In the genomic region with DNA sequence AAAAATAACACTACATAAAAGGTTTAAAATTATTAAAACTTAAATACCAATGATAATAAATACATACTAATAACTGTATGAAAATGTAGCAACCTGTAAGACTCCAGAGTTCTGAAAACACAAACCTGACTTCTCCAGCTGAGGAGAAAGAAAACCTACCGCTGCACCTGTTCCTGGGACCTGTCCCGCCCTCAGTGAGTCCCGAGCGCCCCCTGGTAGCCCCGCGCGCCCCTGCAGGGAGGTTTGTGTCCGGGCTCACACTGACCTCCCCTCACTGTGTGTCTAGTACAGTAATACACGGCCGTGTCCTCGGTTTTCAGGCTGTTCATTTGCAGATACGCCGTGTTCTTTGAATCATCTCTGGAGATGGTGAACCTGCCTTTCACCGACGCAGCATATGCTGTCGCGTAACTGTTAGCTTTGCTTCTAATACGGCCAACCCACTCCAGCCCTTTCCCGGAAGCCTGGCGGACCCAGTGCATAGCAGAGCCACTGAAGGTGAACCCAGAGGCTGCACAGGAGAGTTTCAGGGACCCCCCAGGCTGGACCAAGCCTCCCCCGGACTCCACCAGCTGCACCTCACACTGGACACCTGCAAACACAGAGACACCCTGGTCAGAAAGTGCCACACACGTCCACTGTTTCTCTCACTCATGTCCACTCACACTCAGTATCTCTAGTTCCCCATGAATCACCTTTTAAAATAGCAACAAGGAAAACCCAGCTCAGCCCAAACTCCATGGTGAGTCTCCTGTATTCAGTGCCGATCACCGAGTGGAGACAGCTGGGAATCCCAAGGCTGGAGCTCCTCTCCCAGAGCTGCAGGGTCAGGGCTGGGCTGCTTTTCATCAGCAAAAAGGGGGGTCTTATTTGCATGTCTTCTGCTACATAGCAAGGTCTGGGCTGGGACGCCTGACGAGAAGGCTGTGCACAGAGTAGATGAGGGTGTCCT, we compare ENCODE assay signal across 14 cellular contexts.
A peak's percentile ranks its signal among the peaks of the same experiment; 100 is the strongest.
DNase-seq lines count a peak whose midpoint lies in the region; ATAC-seq and TF ChIP-seq lines count a peak whose summit lies in the region.
"Had no signal": no experiment of that assay in that cellular context is flagged by ENCODE, and none has a peak within 500 bp of the region (broad histone marks: within the 10 kb centered on the region; RNA-seq: fewer than 3 reads in every experiment).

No MANE protein-coding gene starts in this region.

- H3F3A ChIP-seq in PC-9 (ENCODE audit: insufficient read depth, low read depth) = no peaks in the 10 kb centered on the region

- H3K9me2 ChIP-seq in PC-9 (ENCODE audit: insufficient read depth) = no peaks in the 10 kb centered on the region

- CTCF ChIA-PET in PC-9 (lab: Charles Lee) = no interaction called here

- no peak overlapping the region for H3K4me3 ChIP-seq in PC-9
- no peak overlapping the region for H3K4me3 ChIP-seq in mucosa of descending colon
- H3K4me3 ChIP-seq: heart right ventricle had no signal

- no peaks in the 10 kb centered on the region for H4K20me1 ChIP-seq in PC-9 (ENCODE audit: insufficient read depth)

- no peaks in the 10 kb centered on the region for H3K27me3 ChIP-seq in PC-9 (ENCODE audit: insufficient read depth, low read depth)

- no peak overlapping the region for H3K27ac ChIP-seq in PC-9
- H3K27ac ChIP-seq: heart right ventricle, neutrophil, RWPE1 had no signal

- no peak overlapping the region for H3K4me2 ChIP-seq in PC-9

- ATAC-seq in mucosa of descending colon (peak; percentile 65), HG03571 (IDR thresholded peaks at IDR 0.05; ENCODE audit: unreplicated experiment) (no peak)
- ATAC-seq: heart right ventricle had no signal

- H3K9me3 ChIP-seq in PC-9 (ENCODE audit: insufficient read depth, low read depth) (no peaks in the 10 kb centered on the region), mucosa of descending colon (no peaks in the 10 kb centered on the region)
- H3K9me3 ChIP-seq: heart right ventricle, neutrophil had no signal

- no TSS peak for BruUV-seq in PC-9 (replicated peaks; lab: Mats Ljungman, UMichigan)

- no peak overlapping the region for H2AFZ ChIP-seq in PC-9

- intact Hi-C loops in PC-9 (cut with micrococcal nuclease; ENCODE audit: unreplicated experiment) (no loop called here), mucosa of descending colon (cut with DNase I, micrococcal nuclease) (no loop called here)

- TF ChIP-seq CTCF in PC-9 (conservative IDR thresholded peaks at IDR 0.05) (peak; percentile 26; the same call in 1 of the 2 replicates), mucosa of descending colon (IDR thresholded peaks at IDR 0.05) (no peak)

- H3K36me3 ChIP-seq in PC-9 (ENCODE audit: low read depth) (no peaks in the 10 kb centered on the region), mucosa of descending colon (ENCODE audit: low read depth) (no peaks in the 10 kb centered on the region)
- H3K36me3 ChIP-seq: heart right ventricle, neutrophil had no signal

- no peaks in the 10 kb centered on the region for H3K79me2 ChIP-seq in PC-9 (ENCODE audit: low read depth)

- POLR2A ChIA-PET in PC-9 (lab: Charles Lee; ENCODE audit: unreplicated experiment) = no interaction called here

- peak; percentile 30 for DNase-seq in activated CD4-positive, alpha-beta T cell treated with anti-CD3 and anti-CD28 coated beads for 48 hours
- no peak for DNase-seq in activated CD4-positive, alpha-beta T cell treated with anti-CD3 and anti-CD28 coated beads for 1 hour
- DNase-seq in HT-29 (ENCODE audit: low spot score) (peak; percentile 51), PC-9 (peak in 1 of 2 experiments; percentile 15), mucosa of descending colon (peak; percentile 42 to 68 (median 51)), cerebellar nuclear complex (lab: John Stamatoyannopoulos, UW) (no peak)
- no peak for DNase-seq in central memory CD4-positive, alpha-beta T cell
- DNase-seq: activated T-cell treated with anti-CD3 and anti-CD28 coated beads for 4 hours, AML-193, heart right ventricle, NCI-H2029 had no signal

- H3K4me1 ChIP-seq in PC-9 (replicated peaks; ENCODE audit: insufficient read depth) (no peaks in the 10 kb centered on the region), mucosa of descending colon (ENCODE audit: low read depth) (no peaks in the 10 kb centered on the region)
- H3K4me1 ChIP-seq: heart right ventricle had no signal

Comparison
In these comparisons a context has a peak if more than half of its experiments do, and no peak if none do; other contexts are left out.
1. DNase-seq: peak in activated CD4-positive, alpha-beta T cell treated with anti-CD3 and anti-CD28 coated beads for 48 hours (single experiment), HT-29 (single experiment) and mucosa of descending colon (3 of 3); none in activated CD4-positive, alpha-beta T cell treated with anti-CD3 and anti-CD28 coated beads for 1 hour (single experiment), central memory CD4-positive, alpha-beta T cell (single experiment) and cerebellar nuclear complex (0 of 2).